Comparison of ENCODE assay signal across 13 cellular contexts in the genomic region with DNA sequence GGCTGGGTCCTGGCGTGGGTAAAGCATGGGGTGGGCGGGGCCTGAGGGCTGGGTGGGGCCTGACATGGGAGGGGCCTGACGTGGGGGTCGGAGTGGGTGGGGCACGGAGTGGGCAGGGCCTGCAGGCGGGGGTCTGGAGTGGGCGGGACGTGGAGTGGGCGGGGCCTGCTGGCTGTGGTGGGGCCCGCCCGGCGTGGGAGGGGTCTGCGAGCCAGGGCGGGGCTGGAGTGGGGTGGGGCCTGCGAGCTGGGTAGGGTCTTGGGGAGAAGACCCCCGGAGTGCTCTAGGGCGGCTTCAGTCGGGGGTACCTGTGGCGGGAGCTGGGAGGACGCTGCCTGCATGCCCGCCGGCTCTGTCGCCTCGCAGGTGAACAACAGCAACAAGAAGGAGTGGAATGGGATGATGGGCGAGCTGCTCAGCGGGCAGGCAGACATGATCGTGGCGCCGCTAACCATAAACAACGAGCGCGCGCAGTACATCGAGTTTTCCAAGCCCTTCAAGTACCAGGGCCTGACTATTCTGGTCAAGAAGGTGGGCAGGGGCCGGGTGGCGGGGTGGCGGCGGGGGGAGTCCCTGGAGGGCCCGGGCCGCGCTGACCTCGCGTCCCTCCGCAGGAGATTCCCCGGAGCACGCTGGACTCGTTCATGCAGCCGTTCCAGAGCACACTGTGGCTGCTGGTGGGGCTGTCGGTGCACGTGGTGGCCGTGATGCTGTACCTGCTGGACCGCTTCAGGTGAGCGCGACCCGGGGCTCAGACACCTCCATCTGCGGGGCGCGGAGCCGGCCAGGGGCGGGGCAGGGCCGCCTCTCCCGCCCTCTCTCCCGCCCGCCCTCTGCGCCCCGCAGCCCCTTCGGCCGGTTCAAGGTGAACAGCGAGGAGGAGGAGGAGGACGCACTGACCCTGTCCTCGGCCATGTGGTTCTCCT. TPM values are rescaled to one million over a fixed set of nuclear protein-coding genes. Genes with fewer than 3 reads are reported as not detected.
A peak's percentile ranks its signal among the peaks of the same experiment; 100 is the strongest.
DNase-seq lines count a peak whose midpoint lies in the region; ATAC-seq and TF ChIP-seq lines count a peak whose summit lies in the region.
"Had no signal": no experiment of that assay in that cellular context is flagged by ENCODE, and none has a peak within 500 bp of the region (broad histone marks: within the 10 kb centered on the region; RNA-seq: fewer than 3 reads in every experiment).

No MANE protein-coding gene starts in this region.

- H3K9me3 ChIP-seq in osteoblast (ENCODE audit: low read depth, low read length) = no peaks in the 10 kb centered on the region
- H3K9me3 ChIP-seq in aorta (ENCODE audit: control insufficient read depth, low read length) = no peaks in the 10 kb centered on the region
- H3K9me3 ChIP-seq: ascending aorta, ovary had no signal

- no peaks in the 10 kb centered on the region for H3K79me2 ChIP-seq in osteoblast (ENCODE audit: insufficient read depth, low read length)

- DNase-seq in NCI-H2171 treated with DMSO at 0.1 percent for 48 hours (lab: John Stamatoyannopoulos, UW) (peak; percentile 52), NCI-H2171 (lab: John Stamatoyannopoulos, UW) (no peak), NCI-H146 treated with DMSO at 0.1 percent for 48 hours (lab: John Stamatoyannopoulos, UW; ENCODE audit: unreplicated experiment) (peak; percentile 46), epithelial cell of esophagus (ENCODE audit: low read depth) (peak; percentile 23), osteoblast (ENCODE audit: insufficient read length, low spot score, missing footprints) (peak; percentile 95), aorta (no peak)
- no peak for DNase-seq in activated CD4-positive, alpha-beta T cell treated with anti-CD3 and anti-CD28 coated beads for 48 hours
- DNase-seq: activated CD8-positive, alpha-beta T cell treated with anti-CD3 and anti-CD28 coated beads for 36 hours; ovary had no signal

- intact Hi-C loops in aorta (cut with DNase I) = no loop called here

- 1 to 4% methylated on average over 48 to 69 of the region's 71 CpGs for WGBS in aorta, 2 donors

- peaks cover 5% of the 10 kb centered on the region for H4K20me1 ChIP-seq in osteoblast (ENCODE audit: insufficient read depth, low read length)

- H3K27ac ChIP-seq in osteoblast (ENCODE audit: low read depth, low read length) (no peak overlapping the region), aorta (ENCODE audit: low read depth in 1 of 2, low read length in 2 of 2) (no peak overlapping the region)
- H3K27ac ChIP-seq: ascending aorta, ovary had no signal

- ATAC-seq in aorta (ENCODE audit: low FRiP score) = no peak
- ATAC-seq in HG03520 (IDR thresholded peaks at IDR 0.05; ENCODE audit: unreplicated experiment) = no peak
- ATAC-seq: activated CD8-positive, alpha-beta T cell treated with anti-CD3 and anti-CD28 coated beads for 36 hours had no signal

- H3K36me3 ChIP-seq in osteoblast (ENCODE audit: insufficient read depth, low read length) (no peaks in the 10 kb centered on the region), aorta (ENCODE audit: control insufficient read depth in 1 of 2, insufficient read depth in 2 of 2, low read length in 1 of 2) (no peaks in the 10 kb centered on the region)
- H3K36me3 ChIP-seq: ascending aorta, ovary had no signal

- TF ChIP-seq CTCF in epithelial cell of esophagus (IDR thresholded peaks at IDR 0.05; ENCODE audit: insufficient read depth, low read depth, low read length, missing control alignments) = no peak
- TF ChIP-seq CTCF in osteoblast (IDR thresholded peaks at IDR 0.05; ENCODE audit: extremely low read depth, low read depth, low read length) = no peak

- H3K27me3 ChIP-seq in osteoblast (ENCODE audit: insufficient read depth, low read length) (peaks cover 70% of the 10 kb centered on the region), aorta (ENCODE audit: control insufficient read depth in 1 of 2, insufficient read depth in 2 of 2, low read length in 1 of 2) (peaks cover 0 to 1% of the 10 kb centered on the region in 2 donors)

- no peak overlapping the region for H2AFZ ChIP-seq in osteoblast (ENCODE audit: low read length)

- no peak overlapping the region for H3K4me3 ChIP-seq in epithelial cell of esophagus (ENCODE audit: low read length)
- H3K4me3 ChIP-seq in osteoblast (ENCODE audit: insufficient read depth, low read length) = no peak overlapping the region
- no peak overlapping the region for H3K4me3 ChIP-seq in aorta (ENCODE audit: low read length in 2 of 2)
- H3K4me3 ChIP-seq: ovary had no signal

- H3K4me1 ChIP-seq in osteoblast (ENCODE audit: insufficient read depth, low read length) (no peaks in the 10 kb centered on the region), aorta (ENCODE audit: control insufficient read depth in 1 of 2, insufficient read depth in 2 of 2, low read length in 2 of 2) (no peaks in the 10 kb centered on the region)

- no peak overlapping the region for H3K4me2 ChIP-seq in osteoblast (ENCODE audit: insufficient read depth, low read length)

RNA-seq across cellular contexts. Expression of a gene that starts 8.0 kb away (rescaled TPM):
- total RNA-seq in osteoblast (not detected in 2 replicates), aorta (not detected)
- not detected for polyA plus RNA-seq in aorta
- total RNA-seq: activated CD8-positive, alpha-beta T cell treated with anti-CD3 and anti-CD28 coated beads for 36 hours; ascending aorta had no signal
- polyA plus RNA-seq: ovary had no signal

RNA-seq across cellular contexts. Expression of a gene that starts 10.0 kb away (rescaled TPM):
- total RNA-seq in osteoblast = not detected in 2 replicates
- not detected for total RNA-seq in aorta
- polyA plus RNA-seq in aorta = not detected
- total RNA-seq: activated CD8-positive, alpha-beta T cell treated with anti-CD3 and anti-CD28 coated beads for 36 hours; activated T-helper 2 cell treated with anti-CD3 and anti-CD28 coated beads, Interferon-gamma antibody, Interleukin-2, Interleukin-4, amounts not matched to agents 10 μg/mL and 5 μg/mL and 100 μg/mL, durations not matched to agents 14 hours and 24 hours and 36 hours; ascending aorta; ovary; temporal lobe had no signal
- polyA plus RNA-seq: ovary had no signal

RNA-seq across cellular contexts. Expression of a gene that starts 22.9 kb away (rescaled TPM):
- total RNA-seq in osteoblast (not detected in 2 replicates), aorta (not detected)
- not detected for polyA plus RNA-seq in aorta
- total RNA-seq: activated CD8-positive, alpha-beta T cell treated with anti-CD3 and anti-CD28 coated beads for 36 hours; ascending aorta had no signal
- polyA plus RNA-seq: ovary had no signal

RNA-seq across cellular contexts. Expression of a gene that starts 26.5 kb away (rescaled TPM):
- total RNA-seq in osteoblast = 26.2 and 32.9 TPM in 2 replicates
- 10 to 100 TPM; 38.7 to 54.0 TPM for total RNA-seq in aorta
- 10 to 100 TPM; 13.3 to 84.5 TPM for polyA plus RNA-seq in aorta

RNA-seq across cellular contexts. Expression of a gene that starts 26.7 kb away (rescaled TPM):
- total RNA-seq in osteoblast (52.5 and 59.7 TPM in 2 replicates), aorta (10 to 100 TPM; 30.5 to 37.4 TPM)
- 10 to 100 TPM; 77.0 to 87.1 TPM for polyA plus RNA-seq in aorta

Comparison
In these comparisons a context has a peak if more than half of its experiments do, and no peak if none do; other contexts are left out.
1. DNase-seq: peak in NCI-H2171 treated with DMSO at 0.1 percent for 48 hours (single experiment), NCI-H146 treated with DMSO at 0.1 percent for 48 hours (single experiment), epithelial cell of esophagus (single experiment) and osteoblast (single experiment); none in NCI-H2171 (single experiment), activated CD4-positive, alpha-beta T cell treated with anti-CD3 and anti-CD28 coated beads for 48 hours (single experiment) and aorta (0 of 2).